25 cellular contexts compared by ENCODE assay signal in genomic region chr9:17332129-17332528, GRCh38.
"Had no signal": no experiment of that assay in that cellular context is flagged by ENCODE, and none has a peak within 500 bp of the region (broad histone marks: within the 10 kb centered on the region; RNA-seq: fewer than 3 reads in every experiment).

No MANE protein-coding gene starts in this region.

- DNase-seq: activated B cell treated with CpG ODN at 0.5 μM for 24 hours; activated CD4-positive, alpha-beta T cell treated with anti-CD3 and anti-CD28 coated beads for 48 hours; activated CD4-positive, alpha-beta T cell treated with anti-CD3 and anti-CD28 coated beads, Interleukin-2, amount 50 U/mL, for 1 hour; activated CD4-positive, alpha-beta T cell treated with anti-CD3 and anti-CD28 coated beads, Interleukin-2, amount 50 U/mL, for 48 hours; activated CD8-positive, alpha-beta memory T cell treated with anti-CD3 and anti-CD28 coated beads for 24 hours; activated CD8-positive, alpha-beta T cell treated with anti-CD3 and anti-CD28 coated beads for 36 hours; activated effector memory CD4-positive, alpha-beta T cell treated with Interleukin-2 at 50 U/mL for 16 hours; activated gamma-delta T cell treated with Interleukin-2 at 50 U/mL for 16 hours; activated naive CD4-positive, alpha-beta T cell treated with anti-CD3 and anti-CD28 coated beads, Interleukin-2, amount 50 U/mL, for 16 hours; activated naive CD4-positive, alpha-beta T cell treated with Interleukin-2 at 50 U/mL for 16 hours; activated T-cell treated with anti-CD3 and anti-CD28 coated beads, Interleukin-2, amount 50 U/mL, for 4 hours; amniotic stem cell; anterior cingulate cortex; caudate nucleus; cortex of kidney; dermis blood vessel endothelial cell; effector CD4-positive, alpha-beta T cell; effector memory CD8-positive, alpha-beta T cell; erythroblast; foreskin keratinocyte; gastrocnemius medialis; T-helper 2 cell had no signal

- H3K27ac Mint-ChIP-seq: activated B cell treated with CpG ODN at 0.5 μM for 24 hours; activated CD8-positive, alpha-beta T cell treated with anti-CD3 and anti-CD28 coated beads for 36 hours; activated naive CD8-positive, alpha-beta T cell; activated T-helper 17 cell treated with anti-CD3 and anti-CD28 coated beads, Interleukin-2, amount 50 U/mL, for 72 hours; effector memory CD8-positive, alpha-beta T cell had no signal

- H3K4me1 Mint-ChIP-seq: activated B cell treated with CpG ODN at 0.5 μM for 24 hours; activated T-helper 17 cell treated with anti-CD3 and anti-CD28 coated beads, Interleukin-2, amount 50 U/mL, for 72 hours had no signal

- H3K9me3 Mint-ChIP-seq: activated B cell treated with CpG ODN at 0.5 μM for 24 hours; activated CD8-positive, alpha-beta T cell treated with anti-CD3 and anti-CD28 coated beads for 36 hours; activated T-cell treated with anti-CD3 and anti-CD28 coated beads, Interleukin-2, amount 50 U/mL, for 4 hours; activated T-helper 17 cell treated with anti-CD3 and anti-CD28 coated beads, Interleukin-2, amount 50 U/mL, for 72 hours had no signal

- H3K36me3 Mint-ChIP-seq: activated naive CD8-positive, alpha-beta T cell had no signal

- H3K27me3 Mint-ChIP-seq: activated B cell treated with CpG ODN at 0.5 μM for 24 hours; activated CD8-positive, alpha-beta T cell treated with anti-CD3 and anti-CD28 coated beads for 36 hours; activated naive CD8-positive, alpha-beta T cell; activated T-helper 17 cell treated with anti-CD3 and anti-CD28 coated beads, Interleukin-2, amount 50 U/mL, for 72 hours; effector memory CD8-positive, alpha-beta T cell had no signal

- H3K4me3 Mint-ChIP-seq: activated B cell treated with CpG ODN at 0.5 μM for 24 hours; activated CD8-positive, alpha-beta T cell treated with anti-CD3 and anti-CD28 coated beads for 36 hours; activated naive CD8-positive, alpha-beta T cell; activated T-cell treated with anti-CD3 and anti-CD28 coated beads, Interleukin-2, amount 50 U/mL, for 4 hours; activated T-helper 17 cell treated with anti-CD3 and anti-CD28 coated beads, Interleukin-2, amount 50 U/mL, for 72 hours; effector memory CD8-positive, alpha-beta T cell had no signal

- ATAC-seq: activated CD4-positive, CD25-positive, alpha-beta regulatory T cell treated with anti-CD3 and anti-CD28 coated beads, Interleukin-2, amount 50 U/mL, for 24 hours; activated CD8-positive, alpha-beta T cell treated with anti-CD3 and anti-CD28 coated beads for 36 hours; activated T-cell treated with anti-CD3 and anti-CD28 coated beads, Interleukin-2, amount 50 U/mL, for 4 hours; activated T-helper 17 cell treated with anti-CD3 and anti-CD28 coated beads, Interleukin-2, amount 50 U/mL, for 72 hours; effector memory CD8-positive, alpha-beta T cell; foreskin keratinocyte; gastrocnemius medialis had no signal
